20 cellular contexts compared by ENCODE assay signal in genomic region chr5:177307544-177308363, GRCh38. TPM values are rescaled to one million over a fixed set of nuclear protein-coding genes. Genes with fewer than 3 reads are reported as not detected.
DNase-seq lines count a peak whose midpoint lies in the region; ATAC-seq and TF ChIP-seq lines count a peak whose summit lies in the region.
"Had no signal": no experiment of that assay in that cellular context is flagged by ENCODE, and none has a peak within 500 bp of the region (broad histone marks: within the 10 kb centered on the region; RNA-seq: fewer than 3 reads in every experiment).

No MANE protein-coding gene starts in this region.

- peaks cover 46% of the 10 kb centered on the region for H3K4me1 Mint-ChIP-seq in T-helper 17 cell

- TF ChIP-seq RAD21 in liver (IDR thresholded peaks at IDR 0.05), result no peak

- TF ChIP-seq CTCF in liver (IDR thresholded peaks at IDR 0.05; ENCODE audit: low read depth, low read length, missing input control), result no peak
- TF ChIP-seq CTCF in tibial nerve (IDR thresholded peaks at IDR 0.05), result no peak

- H3K9me3 ChIP-seq in T-helper 17 cell (ENCODE audit: control insufficient read depth, low read length, poor library complexity, severe bottlenecking) (no peaks in the 10 kb centered on the region), liver (ENCODE audit: control insufficient read depth in 4 of 4, low read length in 3 of 4) (no peaks in the 10 kb centered on the region), tibial nerve (no peaks in the 10 kb centered on the region)
- H3K9me3 ChIP-seq: HAP-1, mucosa of descending colon, SK-N-SH, tibial artery had no signal

- no peaks in the 10 kb centered on the region for H3K36me3 Mint-ChIP-seq in T-helper 17 cell (ENCODE audit: low read depth)

- peak overlapping the region in 1 of 2 donors; percentile 12 for H3K9ac ChIP-seq in liver (ENCODE audit: low read depth in 1 of 2, low read length in 2 of 2)
- H3K9ac ChIP-seq: SK-N-SH had no signal

- H3K36me3 ChIP-seq in liver (ENCODE audit: control insufficient read depth in 4 of 4, insufficient read depth in 3 of 4, low read depth in 1 of 4, low read length in 3 of 4) (peaks cover 6 to 16% (median 11%) of the 10 kb centered on the region in 4 donors), tibial nerve (peaks cover 0 to 38% (median 0%) of the 10 kb centered on the region in 3 donors)

- 89% methylated on average over 43 of the region's 43 CpGs for WGBS in liver
- 80 to 81% methylated on average over 32 to 43 of the region's 43 CpGs for WGBS in tibial nerve, 2 donors

- TF ChIP-seq EP300 in tibial nerve (IDR thresholded peaks at IDR 0.05), result no peak

- H3K4me3 ChIP-seq in liver (ENCODE audit: low read depth in 1 of 3, low read length in 3 of 3) (no peak overlapping the region), tibial nerve (no peak overlapping the region)
- H3K4me3 ChIP-seq: cardiac muscle cell, HAP-1, mucosa of descending colon, tibial artery had no signal

- no peaks in the 10 kb centered on the region for H3K27me3 Mint-ChIP-seq in T-helper 17 cell
- H3K27me3 Mint-ChIP-seq: activated naive CD8-positive, alpha-beta T cell; CD4-positive, CD25-positive, alpha-beta regulatory T cell had no signal

- H3K27ac Mint-ChIP-seq in T-helper 17 cell, result peak overlapping the region; percentile 76

- H3K27ac ChIP-seq in liver (ENCODE audit: low read depth in 1 of 2, low read length in 2 of 2) (peak overlapping the region; percentile 40 to 45), substantia nigra (ENCODE audit: low read depth, low read length, poor library complexity, severe bottlenecking) (peak overlapping the region; percentile 21), tibial nerve (no peak overlapping the region)
- H3K27ac ChIP-seq: cardiac muscle cell, tibial artery had no signal

- H3K4me3 Mint-ChIP-seq in T-helper 17 cell, result peak overlapping the region; percentile 36

- no peaks in the 10 kb centered on the region for H3K27me3 ChIP-seq in liver (ENCODE audit: control insufficient read depth in 4 of 4, insufficient read depth in 4 of 4, low read length in 3 of 4)
- H3K27me3 ChIP-seq in tibial nerve, result no peaks in the 10 kb centered on the region
- H3K27me3 ChIP-seq: cardiac muscle cell, tibial artery had no signal

- H3K4me1 ChIP-seq in liver (ENCODE audit: control insufficient read depth in 4 of 4, insufficient read depth in 4 of 4, low read length in 3 of 4), result peaks cover 10 to 37% (median 23%) of the 10 kb centered on the region in 4 donors
- peaks cover 0 to 55% (median 31%) of the 10 kb centered on the region in 4 donors for H3K4me1 ChIP-seq in tibial nerve

- no peak for ATAC-seq in T-helper 17 cell
- ATAC-seq: mucosa of descending colon had no signal

- no peak for DNase-seq in T-helper 17 cell
- no peak for DNase-seq in substantia nigra (lab: John Stamatoyannopoulos, UW)
- no peak for DNase-seq in NCI-H1694 treated with DMSO at 0.1 percent for 48 hours (lab: John Stamatoyannopoulos, UW)
- DNase-seq in tibial nerve (ENCODE audit: low spot score in 2 of 2), result no peak
- no peak for DNase-seq in ureter (ENCODE audit: low spot score)
- DNase-seq: activated T-cell treated with anti-CD3 and anti-CD28 coated beads, Interleukin-2, amount 50 U/mL, for 24 hours; CD4-positive, CD25-positive, alpha-beta regulatory T cell; DMS79; effector memory CD4-positive, alpha-beta T cell; kidney glomerular epithelial cell; NCI-H524 treated with DMSO at 0.1 percent for 48 hours; SK-N-SH; stimulated activated CD4-positive, alpha-beta T cell treated with anti-CD3 and anti-CD28 coated beads, Interleukin-4, amount 100 ng/mL, for 1 hour had no signal

- TF ChIP-seq POLR2A in GM18526 (IDR thresholded peaks at IDR 0.05; ENCODE audit: extremely low read depth, insufficient read length) (peak; percentile 33), tibial nerve (IDR thresholded peaks at IDR 0.05) (no peak)

TF ChIP-seq in liver, 16 proteins besides CTCF, POLR2A, EP300 and RAD21:
- TF ChIP-seq EGR1 (IDR thresholded peaks at IDR 0.05; ENCODE audit: low read depth in 2 of 2), result no peak
- TF ChIP-seq YY1 (IDR thresholded peaks at IDR 0.05), result no peak
- TF ChIP-seq ATF3 (IDR thresholded peaks at IDR 0.05), result no peak
- TF ChIP-seq MAX (IDR thresholded peaks at IDR 0.05), result no peak
- TF ChIP-seq NR2F2 (IDR thresholded peaks at IDR 0.05), result no peak
- no peak for TF ChIP-seq RXRA (IDR thresholded peaks at IDR 0.05)
- TF ChIP-seq SP1 (IDR thresholded peaks at IDR 0.05), result no peak
- no peak for TF ChIP-seq HNF4G (IDR thresholded peaks at IDR 0.05)
- TF ChIP-seq HNF4A (conservative IDR thresholded peaks at IDR 0.05), result no peak

RNA-seq across cellular contexts. Expression of gene MXD3, which starts 3.9 kb away (rescaled TPM):
- total RNA-seq in T-helper 17 cell (10 to 100 TPM in 1 of 2 donors, 1 to 10 TPM in 1; 8.7 to 11.8 TPM), liver (10 to 100 TPM in 1 of 2 donors, 1 to 10 TPM in 1; 6.0 to 36.8 TPM), tibial nerve (10 to 100 TPM in 2 of 4 donors, 1 to 10 TPM in 2; 5.2 to 33.9 (median 14.7) TPM), ureter (7.8 TPM)
- 1 to 10 TPM; 1.9 to 8.0 TPM for polyA plus RNA-seq in liver

RNA-seq across cellular contexts. Expression of gene PRELID1, which starts 4.2 kb away (rescaled TPM):
- total RNA-seq in T-helper 17 cell, result 10 to 100 TPM; 44.9 to 55.8 TPM
- total RNA-seq in liver, result 10 to 100 TPM; 47.9 to 58.4 TPM
- polyA plus RNA-seq in liver, result 100 to 1,000 TPM; 112 to 200 TPM
- total RNA-seq in tibial nerve, result 10 to 100 TPM; 52.6 to 87.0 (median 65.2) TPM
- total RNA-seq in ureter, result 121 TPM

RNA-seq across cellular contexts. Expression of gene RAB24, which starts 4.2 kb away (rescaled TPM):
- total RNA-seq in T-helper 17 cell, result 10 to 100 TPM in 1 of 2 donors, 1 to 10 TPM in 1; 8.8 to 17.6 TPM
- 10 to 100 TPM in 1 of 2 donors, 1 to 10 TPM in 1; 8.5 to 10.3 TPM for total RNA-seq in liver
- polyA plus RNA-seq in liver, result 10 to 100 TPM; 13.8 to 19.0 TPM
- 10 to 100 TPM; 24.1 to 56.7 (median 35.4) TPM for total RNA-seq in tibial nerve
- total RNA-seq in ureter, result 14.9 TPM

RNA-seq across cellular contexts. Expression of gene LMAN2, which starts 43.7 kb away (rescaled TPM):
- total RNA-seq in T-helper 17 cell (10 to 100 TPM; 75.5 to 89.8 TPM), liver (100 to 1,000 TPM; 279 to 478 TPM), tibial nerve (100 to 1,000 TPM; 144 to 179 (median 154) TPM), ureter (129 TPM)
- 100 to 1,000 TPM; 243 to 449 TPM for polyA plus RNA-seq in liver

RNA-seq across cellular contexts. Expression of gene RGS14, which starts 50.0 kb away (rescaled TPM):
- 100 to 1,000 TPM in 1 of 2 donors, 10 to 100 TPM in 1; 76.7 to 110 TPM for total RNA-seq in T-helper 17 cell
- total RNA-seq in liver, result 10 to 100 TPM; 10.2 to 53.8 TPM
- 10 to 100 TPM; 30.7 to 35.8 TPM for polyA plus RNA-seq in liver
- total RNA-seq in tibial nerve, result 10 to 100 TPM; 10.2 to 29.6 (median 16.4) TPM
- 17.3 TPM for total RNA-seq in ureter

Comparison
In these comparisons a context has a peak if more than half of its experiments do, and no peak if none do; other contexts are left out.
1. H3K27ac ChIP-seq: peak in liver (2 of 2) and substantia nigra (single experiment); none in tibial nerve (0 of 4).